ENCODE assay signal across 17 cellular contexts in genomic region chr6:121724576-121724975, GRCh38.
"Had no signal": no experiment of that assay in that cellular context is flagged by ENCODE, and none has a peak within 500 bp of the region (broad histone marks: within the 10 kb centered on the region; RNA-seq: fewer than 3 reads in every experiment).

No MANE protein-coding gene starts in this region.

- ATAC-seq: HepG2, K562 had no signal

- DNase-seq: MV-4-11, NCI-H1048, NCI-H1105, NCI-H1436 treated with DMSO at 0.1 percent for 48 hours, NCI-H1694, NCI-H187 treated with DMSO at 0.1 percent for 48 hours, NCI-H2029 treated with DMSO at 0.1 percent for 48 hours, NCI-H345, NCI-H446 treated with DMSO at 0.1 percent for 48 hours, NCI-H510A treated with DMSO at 0.1 percent for 48 hours, NCI-H526 treated with DMSO at 0.1 percent for 48 hours, NCI-H774, Right ventricle myocardium superior, RPMI8226, SIG-M5 had no signal
